ENCODE assay signal across 13 cellular contexts in the genomic region with DNA sequence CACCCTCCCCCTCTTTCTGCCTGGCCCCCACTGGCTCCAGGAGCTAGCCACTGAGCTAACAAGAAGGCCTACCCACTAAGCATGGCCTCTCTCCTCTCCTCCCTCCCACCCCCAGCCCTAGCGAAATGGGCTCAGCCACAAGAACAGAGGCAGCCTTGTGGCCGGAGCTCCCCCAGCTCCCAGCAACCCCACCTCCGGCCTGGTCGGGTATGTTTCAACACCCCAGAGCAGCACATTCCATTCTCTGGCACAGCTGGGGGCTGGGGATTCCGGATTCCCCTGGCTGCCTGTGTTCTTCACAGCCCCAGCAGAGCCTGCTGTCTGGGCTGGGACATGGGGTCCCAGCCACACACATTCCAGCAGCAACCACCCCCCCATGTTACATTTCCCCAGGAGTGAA. TPM values are rescaled to one million over a fixed set of nuclear protein-coding genes. Genes with fewer than 3 reads are reported as not detected.
DNase-seq lines count a peak whose midpoint lies in the region; ATAC-seq, FAIRE-seq and TF ChIP-seq lines count a peak whose summit lies in the region.
"Had no signal": no experiment of that assay in that cellular context is flagged by ENCODE, and none has a peak within 500 bp of the region (broad histone marks: within the 10 kb centered on the region; RNA-seq: fewer than 3 reads in every experiment).

No MANE protein-coding gene starts in this region.

- H3K36me3 ChIP-seq in HUES64 (ENCODE audit: insufficient read depth, low read length), result peaks cover 13% of the 10 kb centered on the region
- H3K36me3 ChIP-seq in H1 (ENCODE audit: control insufficient read depth in 2 of 4, insufficient read depth in 4 of 4, low read length in 3 of 4), result peaks cover 0 to 6% (median under 1%) of the 10 kb centered on the region in 4 experiments; a peak in 3 of 8 replicates
- H3K36me3 ChIP-seq in Karpas-422 (ENCODE audit: insufficient read depth, low read length), result no peaks in the 10 kb centered on the region

- H4K8ac ChIP-seq in H1 (ENCODE audit: extremely low read depth, insufficient read depth, low read length), result peak overlapping the region; percentile 41; the same call in 1 of the 2 replicates

- 54% methylated on average over 5 of the region's 5 CpGs for WGBS in HUES64
- WGBS in H1 (ENCODE audit: extremely low coverage in 1 of 2, insufficient coverage in 1 of 2, insufficient read length in 1 of 2, insufficient replicate concordance in 2 of 2, low coverage in 1 of 2, low lambda C conversion rate in 2 of 2, missing lambda C conversion rate in 1 of 2), 2 experiments, result 22% methylated on average over 5 of the region's 5 CpGs; no CpG with 5 or more reads in 1 of the 2 experiments

- TF ChIP-seq CTCF in H1 (IDR thresholded peaks at IDR 0.05; ENCODE audit: control extremely low read depth in 1 of 3, insufficient read depth in 1 of 3, low read depth in 1 of 3, low read length in 3 of 3), result no peak
- no peak for TF ChIP-seq CTCF in natural killer cell (IDR thresholded peaks at IDR 0.05)

- H2BK5ac ChIP-seq in H1 (ENCODE audit: low read depth, low read length), result 0 out of 2 replicates have a peak overlapping the region, but pooled peaks have one; percentile 73

- H2AFZ ChIP-seq in H1 (ENCODE audit: low read length) (no peak overlapping the region), Karpas-422 (ENCODE audit: low read length) (no peak overlapping the region)

- H3K4me1 Mint-ChIP-seq in natural killer cell, result peaks cover 0 to 5% of the 10 kb centered on the region in 2 donors

- H3K18ac ChIP-seq in H1 (ENCODE audit: extremely low read depth, low read length), result peak overlapping the region; percentile 32; the same call in 1 of the 2 replicates

- TF ChIP-seq POLR2A in H1 (IDR thresholded peaks at IDR 0.05; ENCODE audit: control extremely low read depth in 1 of 2, low read depth in 2 of 2, low read length in 2 of 2), result no peak

- H3K4me1 ChIP-seq in HUES64 (ENCODE audit: insufficient read depth, low read length), result peaks cover 15% of the 10 kb centered on the region
- peaks cover 0 to 14% (median 7%) of the 10 kb centered on the region in 4 experiments; a peak in 6 of 7 replicates for H3K4me1 ChIP-seq in H1 (replicated peaks in 1 of 4; ENCODE audit: control insufficient read depth in 3 of 4, insufficient read depth in 4 of 4, low read length in 3 of 4)
- no peaks in the 10 kb centered on the region for H3K4me1 ChIP-seq in Karpas-422 (ENCODE audit: low read length)
- H3K4me1 ChIP-seq: SJSA1 had no signal

- ATAC-seq in sciatic nerve (peak; percentile 61), natural killer cell (no peak)

- intact Hi-C loops in sciatic nerve (cut with DNase I) (no loop called here), natural killer cell (cut with micrococcal nuclease) (no loop called here)

- DNase-seq in H1 (ENCODE audit: low read depth in 1 of 2, low spot score in 2 of 2) (peak in 1 of 2 experiments; percentile 71), iPS-NIHi11 (ENCODE audit: low spot score) (peak; percentile 86), sciatic nerve (ENCODE audit: low spot score) (no peak), natural killer cell (no peak), NCI-H2107 (lab: John Stamatoyannopoulos, UW) (no peak), Karpas-422 (no peak), COLO668 (lab: John Stamatoyannopoulos, UW; ENCODE audit: unreplicated experiment) (no peak)
- DNase-seq: activated naive CD4-positive, alpha-beta T cell; stimulated activated CD4-positive, alpha-beta T cell treated with anti-CD3 and anti-CD28 coated beads, Interleukin-4, amount 100 ng/mL, for 1 hour had no signal

- H2BK15ac ChIP-seq in H1 (ENCODE audit: low read length), result no peak overlapping the region

- FAIRE-seq in H1 (lab: Jason Lieb, UNC), result peak; percentile 58
- FAIRE-seq: GM12892 had no signal

- POLR2A ChIA-PET in H1 (lab: Charles Lee; ENCODE audit: partially characterized antibody), result interaction anchor here (0.6 to 4.9 kb wide), 8 partner anchors 8 to 126 kb away, joined by 3 to 30 read pairs (median 4); a partner anchor contains a TSS

- H2AK5ac ChIP-seq in H1 (ENCODE audit: low read depth, low read length), result no peak overlapping the region

- TF ChIP-seq RAD21 in H1 (IDR thresholded peaks at IDR 0.05 in 1 of 2, conservative IDR thresholded peaks at IDR 0.05 in 1 of 2; ENCODE audit: low read depth in 2 of 2, low read length in 2 of 2), result peak in 1 of 2 experiments; percentile 10; a peak in 1 of 4 replicates

- H3K79me1 ChIP-seq in H1 (ENCODE audit: low read depth, low read length), result no peaks in the 10 kb centered on the region

- 0 out of 2 replicates have a peak overlapping the region, but pooled peaks have one; percentile 9 for H3K27ac ChIP-seq in HUES64 (ENCODE audit: low read depth, low read length)
- no peak overlapping the region for H3K27ac ChIP-seq in H1 (ENCODE audit: low read depth, low read length)
- no peak overlapping the region for H3K27ac ChIP-seq in Karpas-422 (ENCODE audit: low read length)
- H3K27ac ChIP-seq: SJSA1 had no signal

- no peak overlapping the region for H3K27ac Mint-ChIP-seq in natural killer cell

- peak in 1 of 2 experiments; percentile 16; a peak in 1 of 3 replicates for TF ChIP-seq EP300 in H1 (IDR thresholded peaks at IDR 0.05; ENCODE audit: borderline replicate concordance in 1 of 2, low read depth in 2 of 2, low read length in 2 of 2)

- no peak overlapping the region for H2BK12ac ChIP-seq in H1 (ENCODE audit: low read depth, low read length)

- H3K36me3 Mint-ChIP-seq in natural killer cell, result no peaks in the 10 kb centered on the region

- no peak overlapping the region for H3K56ac ChIP-seq in H1 (replicated peaks; ENCODE audit: insufficient read length, low read depth, low read length)

- no peak overlapping the region for H4K5ac ChIP-seq in H1 (ENCODE audit: insufficient read length, low read depth, low read length)

- H3K4me3 ChIP-seq in HUES64 (ENCODE audit: low read length) (no peak overlapping the region), H1 (ENCODE audit: extremely low read depth in 1 of 4, insufficient read depth in 2 of 4, low read depth in 3 of 4, low read length in 4 of 4) (no peak overlapping the region), Karpas-422 (ENCODE audit: low read length) (no peak overlapping the region)
- H3K4me3 ChIP-seq: SJSA1 had no signal

- H3K9me2 ChIP-seq in Karpas-422 (replicated peaks; ENCODE audit: insufficient read depth, low read length), result no peaks in the 10 kb centered on the region

- H3K79me2 ChIP-seq in H1 (ENCODE audit: control insufficient read depth in 1 of 2, insufficient read depth in 2 of 2, low read length in 2 of 2), result no peaks in the 10 kb centered on the region
- H3K79me2 ChIP-seq in Karpas-422 (ENCODE audit: low read length), result no peaks in the 10 kb centered on the region

- H2BK20ac ChIP-seq in H1 (ENCODE audit: low read length), result no peak overlapping the region

- no peak overlapping the region for H2BK120ac ChIP-seq in H1 (replicated peaks; ENCODE audit: low read depth, low read length)

- H3K23ac ChIP-seq in H1 (ENCODE audit: insufficient read length), result no peak overlapping the region

- H3K14ac ChIP-seq in H1 (ENCODE audit: insufficient read length), result no peak overlapping the region

- peaks cover 0 to 2% of the 10 kb centered on the region in 2 donors for H3K27me3 Mint-ChIP-seq in natural killer cell (ENCODE audit: low read depth in 2 of 2)

- CTCF ChIA-PET in H1 (lab: Charles Lee; ENCODE audit: partially characterized antibody), result interaction anchor here (0.8 to 8.5 kb wide), 20 partner anchors 9 to 141 kb away, joined by 3 to 77 read pairs (median 4); a partner anchor contains a TSS

- H3K4me3 Mint-ChIP-seq in natural killer cell, result no peak overlapping the region

- no peaks in the 10 kb centered on the region for H3K23me2 ChIP-seq in H1 (ENCODE audit: low read depth, low read length)

- H3K4ac ChIP-seq in H1 (replicated peaks; ENCODE audit: insufficient read length, low read depth, low read length), result no peak overlapping the region

- H3K27me3 ChIP-seq in HUES64 (ENCODE audit: insufficient read depth, low read length) (no peaks in the 10 kb centered on the region), H1 (replicated peaks in 1 of 4; ENCODE audit: control insufficient read depth in 3 of 4, extremely low read depth in 1 of 4, insufficient read depth in 3 of 4, low read length in 3 of 4) (no peaks in the 10 kb centered on the region), Karpas-422 (ENCODE audit: low read length) (no peaks in the 10 kb centered on the region)
- H3K27me3 ChIP-seq: SJSA1 had no signal

- H3K9me3 ChIP-seq in HUES64 (ENCODE audit: insufficient read depth, low read depth, low read length) (no peaks in the 10 kb centered on the region), H1 (ENCODE audit: insufficient read depth in 2 of 2, low read depth in 1 of 2, low read length in 1 of 2) (no peaks in the 10 kb centered on the region), Karpas-422 (ENCODE audit: low read length) (no peaks in the 10 kb centered on the region)
- H3K9me3 ChIP-seq: SJSA1 had no signal

- no peak overlapping the region for H3K9ac ChIP-seq in HUES64 (ENCODE audit: low read depth, low read length)
- no peak overlapping the region; a peak in 1 of 7 replicates for H3K9ac ChIP-seq in H1 (replicated peaks in 1 of 4; ENCODE audit: extremely low read depth in 1 of 4, low read depth in 3 of 4, low read length in 3 of 4)
- H3K9ac ChIP-seq in Karpas-422 (ENCODE audit: low read length), result no peak overlapping the region

- H3K4me2 ChIP-seq in H1 (ENCODE audit: insufficient read depth in 1 of 2, low read depth in 2 of 2, low read length in 2 of 2) (peak overlapping the region; percentile 14 to 22; a peak in 3 of 4 replicates), Karpas-422 (ENCODE audit: low read depth, low read length, poor library complexity, severe bottlenecking) (no peak overlapping the region)

- H4K91ac ChIP-seq in H1 (replicated peaks; ENCODE audit: insufficient read length, low read length), result no peak overlapping the region

- no peaks in the 10 kb centered on the region for H3K9me3 Mint-ChIP-seq in natural killer cell

- H4K20me1 ChIP-seq in H1 (replicated peaks in 1 of 2; ENCODE audit: control insufficient read depth in 1 of 2, insufficient read depth in 2 of 2, low read length in 2 of 2), result peaks cover 0 to 1% of the 10 kb centered on the region in 2 experiments
- H4K20me1 ChIP-seq in Karpas-422 (ENCODE audit: insufficient read depth, low read depth, low read length), result no peaks in the 10 kb centered on the region

RNA-seq across cellular contexts. Expression of a gene that starts 9.0 kb away (rescaled TPM):
- 1.1 TPM for polyA plus RNA-seq in HUES64 (2013, experiment 1 of 2)
- polyA plus RNA-seq in HUES64 (2013, experiment 2 of 2), result 1.0 TPM
- 3.3 and 3.9 TPM in 2 replicates for total RNA-seq in H1 (2021; fragmentation: NEBNext Ultra II Directional; extraction: Animal tissue kit (Norgen Biotek cat#: 25700))
- 5.9 and 8.6 TPM in 2 replicates for polyA plus RNA-seq in H1 (2011; rRNA removed)
- 5.3 TPM for polyA plus RNA-seq in H1 (2011; cell fraction: cytosol; rRNA removed)
- polyA plus RNA-seq in H1 (2011; cell fraction: nucleus; rRNA removed), result 4.9 TPM
- 1.2 to 5.2 TPM (median 3.9 TPM) in 4 replicates for polyA plus RNA-seq in H1 (2012, experiment 1 of 2)
- 4.1 TPM for polyA plus RNA-seq in H1 (2012, experiment 2 of 2)
- polyA plus RNA-seq in H1 (2013, experiment 1 of 2), result 3.9 TPM
- polyA plus RNA-seq in H1 (2013, experiment 2 of 2), result 3.5 TPM
- polyA minus RNA-seq in H1 (2011; rRNA and poly(A)+ RNA removed), result 1.4 TPM in 2 replicates
- 3.2 TPM for polyA minus RNA-seq in H1 (2011; cell fraction: cytosol; rRNA and poly(A)+ RNA removed)
- polyA minus RNA-seq in H1 (2011; cell fraction: nucleus; rRNA and poly(A)+ RNA removed), result 3.4 TPM
- total RNA-seq in sciatic nerve, result 292 TPM
- not detected for total RNA-seq in natural killer cell
- not detected in 2 replicates for total RNA-seq in Karpas-422 (2014; rRNA removed; shearing (Covaris generic); ENCODE audit: low replicate concordance)
- total RNA-seq: mesenteric fat pad, SJSA1 had no signal

RNA-seq across cellular contexts. Expression of a gene that starts 25.9 kb away (rescaled TPM):
- 12.5 TPM for polyA plus RNA-seq in HUES64 (2013, experiment 1 of 2)
- 10.3 TPM for polyA plus RNA-seq in HUES64 (2013, experiment 2 of 2)
- total RNA-seq in H1 (2021; fragmentation: NEBNext Ultra II Directional; extraction: Animal tissue kit (Norgen Biotek cat#: 25700)), result 19.8 and 22.7 TPM in 2 replicates
- polyA plus RNA-seq in H1 (2011; rRNA removed), result 16.6 and 20.9 TPM in 2 replicates
- 25.1 TPM for polyA plus RNA-seq in H1 (2011; cell fraction: cytosol; rRNA removed)
- polyA plus RNA-seq in H1 (2011; cell fraction: nucleus; rRNA removed), result 71.3 TPM
- 16.9 to 25.8 TPM (median 22.2 TPM) in 4 replicates for polyA plus RNA-seq in H1 (2012, experiment 1 of 2)
- polyA plus RNA-seq in H1 (2012, experiment 2 of 2), result 14.8 TPM
- polyA plus RNA-seq in H1 (2013, experiment 1 of 2), result 18.9 TPM
- 17.1 TPM for polyA plus RNA-seq in H1 (2013, experiment 2 of 2)
- polyA minus RNA-seq in H1 (2011; rRNA and poly(A)+ RNA removed), result 18.7 and 19.5 TPM in 2 replicates
- 11.0 TPM for polyA minus RNA-seq in H1 (2011; cell fraction: cytosol; rRNA and poly(A)+ RNA removed)
- 36.0 TPM for polyA minus RNA-seq in H1 (2011; cell fraction: nucleus; rRNA and poly(A)+ RNA removed)
- total RNA-seq in sciatic nerve (32.9 TPM), natural killer cell (10 to 100 TPM; 63.0 to 82.8 (median 76.4) TPM)
- total RNA-seq in Karpas-422 (2014; rRNA removed; shearing (Covaris generic); ENCODE audit: low replicate concordance), result 16.9 and 19.6 TPM in 2 replicates

RNA-seq across cellular contexts. Expression of a gene that starts 49.3 kb away (rescaled TPM):
- polyA plus RNA-seq in HUES64 (2013, experiment 1 of 2), result 27.9 TPM
- polyA plus RNA-seq in HUES64 (2013, experiment 2 of 2), result 29.0 TPM
- total RNA-seq in H1 (2021; fragmentation: NEBNext Ultra II Directional; extraction: Animal tissue kit (Norgen Biotek cat#: 25700)), result 33.1 and 37.3 TPM in 2 replicates
- polyA plus RNA-seq in H1 (2011; rRNA removed), result 28.1 and 38.0 TPM in 2 replicates
- 24.7 TPM for polyA plus RNA-seq in H1 (2011; cell fraction: cytosol; rRNA removed)
- polyA plus RNA-seq in H1 (2011; cell fraction: nucleus; rRNA removed), result 50.0 TPM
- polyA plus RNA-seq in H1 (2012, experiment 1 of 2), result 25.0 to 30.8 TPM (median 26.9 TPM) in 4 replicates
- 45.8 TPM for polyA plus RNA-seq in H1 (2012, experiment 2 of 2)
- 25.4 TPM for polyA plus RNA-seq in H1 (2013, experiment 1 of 2)
- 28.3 TPM for polyA plus RNA-seq in H1 (2013, experiment 2 of 2)
- 13.7 and 15.4 TPM in 2 replicates for polyA minus RNA-seq in H1 (2011; rRNA and poly(A)+ RNA removed)
- 19.0 TPM for polyA minus RNA-seq in H1 (2011; cell fraction: cytosol; rRNA and poly(A)+ RNA removed)
- 18.4 TPM for polyA minus RNA-seq in H1 (2011; cell fraction: nucleus; rRNA and poly(A)+ RNA removed)
- total RNA-seq in sciatic nerve, result 59.5 TPM
- total RNA-seq in natural killer cell, result under 1 TPM; 0.40 to 0.84 (median 0.40) TPM
- not detected in 2 replicates for total RNA-seq in Karpas-422 (2014; rRNA removed; shearing (Covaris generic); ENCODE audit: low replicate concordance)

Comparison
In these comparisons a context has a peak if more than half of its experiments do, and no peak if none do; other contexts are left out.
1. RNA of a gene that starts 9.0 kb away (total RNA-seq): 292 TPM in sciatic nerve (single experiment); 3.3 to 3.9 TPM in H1, not detected in natural killer cell and not detected in Karpas-422; every median in the first group is over 10 times any median in the second.
2. RNA of a gene that starts 49.3 kb away (total RNA-seq): 59.5 TPM in sciatic nerve (single experiment) and 33.1 to 37.3 TPM in H1; 0.40 to 0.84 TPM in natural killer cell and not detected in Karpas-422; every median in the first group is over 10 times any median in the second.